In the genomic region with DNA sequence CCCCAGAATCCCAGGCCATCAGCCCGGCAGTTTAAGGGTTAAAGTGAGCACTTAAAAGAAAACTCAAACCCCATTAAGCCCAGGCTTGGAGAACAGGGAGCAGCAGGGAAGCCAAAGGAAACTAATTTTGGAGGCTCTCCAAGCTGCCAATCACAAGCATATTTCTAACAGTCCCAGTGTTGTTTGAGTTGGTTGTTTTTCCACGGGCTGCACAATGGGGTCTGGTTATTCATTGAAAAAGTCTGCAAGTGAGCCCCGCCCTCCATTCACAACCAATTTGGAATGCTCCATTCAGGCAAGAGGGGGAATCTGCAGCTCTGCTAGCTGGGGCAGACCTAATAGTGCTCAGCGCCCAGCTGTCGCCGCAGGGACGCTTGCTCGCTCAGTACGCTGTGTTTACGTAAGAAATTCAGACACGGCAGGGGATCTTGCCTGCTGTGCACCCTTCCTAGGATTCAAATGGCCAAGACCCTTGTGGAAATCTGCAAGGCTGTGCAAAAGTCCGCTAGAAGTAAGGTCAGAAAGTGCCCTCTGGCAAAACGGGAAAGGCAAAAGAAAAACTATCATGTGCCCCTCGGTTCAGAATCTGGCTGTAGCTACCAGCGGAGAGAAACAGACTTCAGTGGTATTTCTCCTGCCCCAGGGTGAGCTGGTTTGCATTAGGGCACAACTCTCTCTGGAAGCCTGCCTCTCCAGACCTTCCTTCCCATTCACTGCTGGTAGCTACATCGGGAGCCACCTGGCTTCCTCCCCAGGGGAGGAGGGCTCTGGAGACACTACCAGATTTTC, we compare ENCODE assay signal across 1 cellular context.
TF ChIP-seq lines count a peak whose summit lies in the region.

No MANE protein-coding gene starts in this region.

TF ChIP-seq in GM23338, 12 proteins besides CTCF, POLR2A, EP300 and RAD21 (continued from another document):
- TF ChIP-seq, protein P1, sequence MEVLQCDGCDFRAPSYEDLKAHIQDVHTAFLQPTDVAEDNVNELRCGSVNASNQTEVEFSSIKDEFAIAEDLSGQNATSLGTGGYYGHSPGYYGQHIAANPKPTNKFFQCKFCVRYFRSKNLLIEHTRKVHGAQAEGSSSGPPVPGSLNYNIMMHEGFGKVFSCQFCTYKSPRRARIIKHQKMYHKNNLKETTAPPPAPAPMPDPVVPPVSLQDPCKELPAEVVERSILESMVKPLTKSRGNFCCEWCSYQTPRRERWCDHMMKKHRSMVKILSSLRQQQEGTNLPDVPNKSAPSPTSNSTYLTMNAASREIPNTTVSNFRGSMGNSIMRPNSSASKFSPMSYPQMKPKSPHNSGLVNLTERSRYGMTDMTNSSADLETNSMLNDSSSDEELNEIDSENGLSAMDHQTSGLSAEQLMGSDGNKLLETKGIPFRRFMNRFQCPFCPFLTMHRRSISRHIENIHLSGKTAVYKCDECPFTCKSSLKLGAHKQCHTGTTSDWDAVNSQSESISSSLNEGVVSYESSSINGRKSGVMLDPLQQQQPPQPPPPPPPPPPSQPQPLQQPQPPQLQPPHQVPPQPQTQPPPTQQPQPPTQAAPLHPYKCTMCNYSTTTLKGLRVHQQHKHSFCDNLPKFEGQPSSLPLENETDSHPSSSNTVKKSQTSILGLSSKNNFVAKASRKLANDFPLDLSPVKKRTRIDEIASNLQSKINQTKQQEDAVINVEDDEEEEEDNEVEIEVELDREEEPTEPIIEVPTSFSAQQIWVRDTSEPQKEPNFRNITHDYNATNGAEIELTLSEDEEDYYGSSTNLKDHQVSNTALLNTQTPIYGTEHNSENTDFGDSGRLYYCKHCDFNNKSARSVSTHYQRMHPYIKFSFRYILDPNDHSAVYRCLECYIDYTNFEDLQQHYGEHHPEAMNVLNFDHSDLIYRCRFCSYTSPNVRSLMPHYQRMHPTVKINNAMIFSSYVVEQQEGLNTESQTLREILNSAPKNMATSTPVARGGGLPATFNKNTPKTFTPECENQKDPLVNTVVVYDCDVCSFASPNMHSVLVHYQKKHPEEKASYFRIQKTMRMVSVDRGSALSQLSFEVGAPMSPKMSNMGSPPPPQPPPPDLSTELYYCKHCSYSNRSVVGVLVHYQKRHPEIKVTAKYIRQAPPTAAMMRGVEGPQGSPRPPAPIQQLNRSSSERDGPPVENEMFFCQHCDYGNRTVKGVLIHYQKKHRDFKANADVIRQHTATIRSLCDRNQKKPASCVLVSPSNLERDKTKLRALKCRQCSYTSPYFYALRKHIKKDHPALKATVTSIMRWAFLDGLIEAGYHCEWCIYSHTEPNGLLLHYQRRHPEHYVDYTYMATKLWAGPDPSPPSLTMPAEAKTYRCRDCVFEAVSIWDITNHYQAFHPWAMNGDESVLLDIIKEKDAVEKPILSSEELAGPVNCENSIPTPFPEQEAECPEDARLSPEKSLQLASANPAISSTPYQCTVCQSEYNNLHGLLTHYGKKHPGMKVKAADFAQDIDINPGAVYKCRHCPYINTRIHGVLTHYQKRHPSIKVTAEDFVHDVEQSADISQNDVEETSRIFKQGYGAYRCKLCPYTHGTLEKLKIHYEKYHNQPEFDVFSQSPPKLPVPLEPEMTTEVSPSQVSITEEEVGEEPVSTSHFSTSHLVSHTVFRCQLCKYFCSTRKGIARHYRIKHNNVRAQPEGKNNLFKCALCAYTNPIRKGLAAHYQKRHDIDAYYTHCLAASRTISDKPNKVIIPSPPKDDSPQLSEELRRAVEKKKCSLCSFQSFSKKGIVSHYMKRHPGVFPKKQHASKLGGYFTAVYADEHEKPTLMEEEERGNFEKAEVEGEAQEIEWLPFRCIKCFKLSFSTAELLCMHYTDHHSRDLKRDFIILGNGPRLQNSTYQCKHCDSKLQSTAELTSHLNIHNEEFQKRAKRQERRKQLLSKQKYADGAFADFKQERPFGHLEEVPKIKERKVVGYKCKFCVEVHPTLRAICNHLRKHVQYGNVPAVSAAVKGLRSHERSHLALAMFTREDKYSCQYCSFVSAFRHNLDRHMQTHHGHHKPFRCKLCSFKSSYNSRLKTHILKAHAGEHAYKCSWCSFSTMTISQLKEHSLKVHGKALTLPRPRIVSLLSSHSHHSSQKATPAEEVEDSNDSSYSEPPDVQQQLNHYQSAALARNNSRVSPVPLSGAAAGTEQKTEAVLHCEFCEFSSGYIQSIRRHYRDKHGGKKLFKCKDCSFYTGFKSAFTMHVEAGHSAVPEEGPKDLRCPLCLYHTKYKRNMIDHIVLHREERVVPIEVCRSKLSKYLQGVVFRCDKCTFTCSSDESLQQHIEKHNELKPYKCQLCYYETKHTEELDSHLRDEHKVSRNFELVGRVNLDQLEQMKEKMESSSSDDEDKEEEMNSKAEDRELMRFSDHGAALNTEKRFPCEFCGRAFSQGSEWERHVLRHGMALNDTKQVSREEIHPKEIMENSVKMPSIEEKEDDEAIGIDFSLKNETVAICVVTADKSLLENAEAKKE (CRISPR knock-in tag; IDR thresholded peaks at IDR 0.05) = 0 out of 2 replicates have a peak, but pooled peaks have one; percentile 29
